In the genomic region with DNA sequence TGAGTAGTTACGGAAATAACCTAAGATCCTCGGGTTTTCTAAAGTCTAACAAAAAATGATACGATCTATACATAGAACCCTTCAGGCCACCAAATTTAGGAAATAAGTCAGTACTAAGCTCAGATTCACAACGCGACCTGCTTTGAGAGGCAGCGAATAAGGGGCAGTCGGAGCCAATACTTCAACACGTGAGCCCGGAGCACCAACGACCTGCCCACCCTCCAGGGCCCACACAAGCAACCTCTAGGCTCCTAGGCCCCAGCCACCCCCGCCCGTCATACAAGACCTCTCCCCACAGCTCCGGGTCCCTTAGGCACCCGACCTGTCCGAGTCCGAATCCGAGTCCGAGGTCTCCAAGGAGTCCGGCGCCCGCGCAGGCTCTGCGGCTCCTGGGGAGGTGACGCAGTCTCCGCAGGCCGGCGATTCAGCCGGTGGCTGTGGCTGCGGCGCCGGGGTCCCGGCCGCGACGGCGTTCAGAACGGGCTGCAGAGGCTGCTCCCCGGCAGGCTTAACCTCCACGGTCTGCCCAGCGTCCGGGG, we compare ENCODE assay signal across 8 cellular contexts. TPM values are rescaled to one million over a fixed set of nuclear protein-coding genes. Genes with fewer than 3 reads are reported as not detected.
DNase-seq lines count a peak whose midpoint lies in the region; ATAC-seq and TF ChIP-seq lines count a peak whose summit lies in the region.

No MANE protein-coding gene starts in this region.

- peak; percentile 60 for ATAC-seq in HG02938 (IDR thresholded peaks at IDR 0.05; ENCODE audit: unreplicated experiment)
- ATAC-seq in naive thymus-derived CD4-positive, alpha-beta T cell = peak; percentile 60
- ATAC-seq in stimulated activated naive B cell treated with anti-CD40 and anti-IgM and Interleukin-4, amounts not matched to agents 10 μg/mL and 1 μg/mL and 100 μg/mL, for 72 hours (replicated peaks) = peak; percentile 77

- 0% methylated on average over 13 of the region's 41 CpGs for WGBS in esophagus muscularis mucosa

- peaks cover 0 to 27% (median 17%) of the 10 kb centered on the region in 5 donors for H3K36me3 Mint-ChIP-seq in naive thymus-derived CD4-positive, alpha-beta T cell
- peaks cover 15 to 24% of the 10 kb centered on the region in 2 donors for H3K36me3 Mint-ChIP-seq in stimulated activated naive B cell treated with anti-CD40 and anti-IgM and Interleukin-4, amounts not matched to agents 10 μg/mL and 1 μg/mL and 100 μg/mL, for 72 hours

- H3K4me1 ChIP-seq in NT2/D1 (ENCODE audit: insufficient read depth, insufficient read length) (no peaks in the 10 kb centered on the region), esophagus muscularis mucosa (peaks cover 5 to 31% (median 28%) of the 10 kb centered on the region in 4 donors)
- peaks cover 5 to 19% of the 10 kb centered on the region in 2 donors for H3K4me1 ChIP-seq in naive thymus-derived CD4-positive, alpha-beta T cell (ENCODE audit: control insufficient read depth in 2 of 2, insufficient read depth in 2 of 2, low read length in 2 of 2)

- H3K27ac ChIP-seq in esophagus muscularis mucosa (replicated peaks in 1 of 4) = peak overlapping the region; percentile 92 to 96 (median 94)
- peak overlapping the region; percentile 98 for H3K27ac ChIP-seq in naive thymus-derived CD4-positive, alpha-beta T cell (ENCODE audit: low read depth, low read length)

- intact Hi-C loops in esophagus muscularis mucosa (cut with DNase I) = loop anchor here (10.0 kb wide), 1 partner anchor 329 kb away; the partner anchor contains the start of gene TMA16
- intact Hi-C loops in naive thymus-derived CD4-positive, alpha-beta T cell (cut with micrococcal nuclease) = loop anchor here (1.0 to 5.0 kb wide), 7 partner anchors 56 to 1947 kb away; partner anchors contain the start of genes TMEM192 (in 2 of the 2) and TMA16 (in 1 of the 2)

- H3K9me3 ChIP-seq in NT2/D1 (ENCODE audit: insufficient read depth, low read length) (no peaks in the 10 kb centered on the region), esophagus muscularis mucosa (no peaks in the 10 kb centered on the region)
- H3K9me3 ChIP-seq in naive thymus-derived CD4-positive, alpha-beta T cell (ENCODE audit: control insufficient read depth in 2 of 3, low read length in 3 of 3) = no peaks in the 10 kb centered on the region

- H3K4me3 Mint-ChIP-seq in naive thymus-derived CD4-positive, alpha-beta T cell = peak overlapping the region; percentile 88 to 98 (median 92)
- H3K4me3 Mint-ChIP-seq in stimulated activated naive B cell treated with anti-CD40 and anti-IgM and Interleukin-4, amounts not matched to agents 10 μg/mL and 1 μg/mL and 100 μg/mL, for 72 hours = peak overlapping the region; percentile 77 to 94

- TF ChIP-seq CTCF in esophagus muscularis mucosa (IDR thresholded peaks at IDR 0.05) = no peak

- peaks cover 0 to 3% (median 0%) of the 10 kb centered on the region in 11 donors for H3K9me3 Mint-ChIP-seq in naive thymus-derived CD4-positive, alpha-beta T cell
- H3K9me3 Mint-ChIP-seq in stimulated activated naive B cell treated with anti-CD40 and anti-IgM and Interleukin-4, amounts not matched to agents 10 μg/mL and 1 μg/mL and 100 μg/mL, for 72 hours = no peaks in the 10 kb centered on the region

- no peak for TF ChIP-seq POLR2A in esophagus muscularis mucosa (IDR thresholded peaks at IDR 0.05; ENCODE audit: low read depth)

- peaks cover 18% of the 10 kb centered on the region for H3K36me3 ChIP-seq in NT2/D1 (ENCODE audit: insufficient read depth, insufficient read length, low read length)
- peaks cover 0 to 24% (median 11%) of the 10 kb centered on the region in 4 donors for H3K36me3 ChIP-seq in esophagus muscularis mucosa
- H3K36me3 ChIP-seq in naive thymus-derived CD4-positive, alpha-beta T cell (ENCODE audit: control insufficient read depth in 2 of 3, insufficient read depth in 3 of 3, low read length in 3 of 3) = peaks cover 0 to 15% (median 5%) of the 10 kb centered on the region in 3 experiments

- TF ChIP-seq EP300 in esophagus muscularis mucosa (IDR thresholded peaks at IDR 0.05) = no peak

- POLR2A ChIA-PET in naive thymus-derived CD4-positive, alpha-beta T cell (lab: Charles Lee) = no interaction called here

- CTCF ChIA-PET in naive thymus-derived CD4-positive, alpha-beta T cell (lab: Charles Lee) = no interaction called here

- H3K27me3 ChIP-seq in NT2/D1 (ENCODE audit: insufficient read depth, insufficient read length) = no peaks in the 10 kb centered on the region
- H3K27me3 ChIP-seq in esophagus muscularis mucosa = no peaks in the 10 kb centered on the region
- no peaks in the 10 kb centered on the region for H3K27me3 ChIP-seq in naive thymus-derived CD4-positive, alpha-beta T cell (ENCODE audit: control insufficient read depth in 2 of 2, insufficient read depth in 2 of 2, low read length in 2 of 2)

- H3K27ac Mint-ChIP-seq in naive thymus-derived CD4-positive, alpha-beta T cell = peak overlapping the region; percentile 97 to 100 (median 99)
- H3K27ac Mint-ChIP-seq in stimulated activated naive B cell treated with anti-CD40 and anti-IgM and Interleukin-4, amounts not matched to agents 10 μg/mL and 1 μg/mL and 100 μg/mL, for 72 hours = peak overlapping the region; percentile 99

- DNase-seq in NCI-H748 (lab: John Stamatoyannopoulos, UW; ENCODE audit: unreplicated experiment) (peak; percentile 57), NCI-H748 treated with DMSO at 0.1 percent for 48 hours (lab: John Stamatoyannopoulos, UW) (no peak), NT2/D1 (ENCODE audit: low read depth, low spot score) (no peak), activated T-cell treated with anti-CD3 and anti-CD28 coated beads for 48 hours (ENCODE audit: low read depth) (peak; percentile 43), esophagus muscularis mucosa (ENCODE audit: extremely low spot score) (no peak)
- peak; percentile 42 to 70 (median 63) for DNase-seq in naive thymus-derived CD4-positive, alpha-beta T cell
- peak; percentile 37 for DNase-seq in stimulated activated naive B cell treated with anti-CD40 and anti-IgM and Interleukin-4, amounts not matched to agents 10 μg/mL and 1 μg/mL and 100 μg/mL, for 72 hours

- peak overlapping the region; percentile 73 for H3K4me3 ChIP-seq in NT2/D1 (ENCODE audit: insufficient read length, low read depth)
- peak overlapping the region; percentile 73 to 97 (median 84) for H3K4me3 ChIP-seq in esophagus muscularis mucosa
- peak overlapping the region; percentile 69 for H3K4me3 ChIP-seq in naive thymus-derived CD4-positive, alpha-beta T cell (ENCODE audit: low read length)

- H3K27me3 Mint-ChIP-seq in naive thymus-derived CD4-positive, alpha-beta T cell = no peaks in the 10 kb centered on the region
- peaks cover 0 to under 1% of the 10 kb centered on the region in 2 donors for H3K27me3 Mint-ChIP-seq in stimulated activated naive B cell treated with anti-CD40 and anti-IgM and Interleukin-4, amounts not matched to agents 10 μg/mL and 1 μg/mL and 100 μg/mL, for 72 hours

- peak overlapping the region; percentile 89 for H3K9ac ChIP-seq in NT2/D1 (ENCODE audit: insufficient read length, low read depth)

- H3K4me1 Mint-ChIP-seq in naive thymus-derived CD4-positive, alpha-beta T cell = peaks cover 28 to 67% (median 54%) of the 10 kb centered on the region in 7 donors
- peaks cover 18 to 24% of the 10 kb centered on the region in 2 donors for H3K4me1 Mint-ChIP-seq in stimulated activated naive B cell treated with anti-CD40 and anti-IgM and Interleukin-4, amounts not matched to agents 10 μg/mL and 1 μg/mL and 100 μg/mL, for 72 hours

RNA-seq across cellular contexts. Expression of gene NAF1, which starts 0.6 kb away (rescaled TPM):
- 10 to 100 TPM; 20.5 to 26.6 (median 22.4) TPM for total RNA-seq in esophagus muscularis mucosa
- total RNA-seq in naive thymus-derived CD4-positive, alpha-beta T cell = 10 to 100 TPM; 21.2 to 49.5 (median 23.9) TPM
- polyA plus RNA-seq in naive thymus-derived CD4-positive, alpha-beta T cell = 1 to 10 TPM; 3.3 to 4.3 TPM

Comparison
In these comparisons a context has a peak if more than half of its experiments do, and no peak if none do; other contexts are left out.
1. DNase-seq: peak in NCI-H748 (single experiment), activated T-cell treated with anti-CD3 and anti-CD28 coated beads for 48 hours (single experiment), naive thymus-derived CD4-positive, alpha-beta T cell (9 of 9) and stimulated activated naive B cell treated with anti-CD40 and anti-IgM and Interleukin-4, amounts not matched to agents 10 μg/mL and 1 μg/mL and 100 μg/mL, for 72 hours (single experiment); none in NCI-H748 treated with DMSO at 0.1 percent for 48 hours (single experiment), NT2/D1 (single experiment) and esophagus muscularis mucosa (single experiment).
2. Peak in every context shown above with its lines, with median percentiles within 50 percentile points of each other: ATAC-seq and H3K4me3 ChIP-seq.